In the genomic region with DNA sequence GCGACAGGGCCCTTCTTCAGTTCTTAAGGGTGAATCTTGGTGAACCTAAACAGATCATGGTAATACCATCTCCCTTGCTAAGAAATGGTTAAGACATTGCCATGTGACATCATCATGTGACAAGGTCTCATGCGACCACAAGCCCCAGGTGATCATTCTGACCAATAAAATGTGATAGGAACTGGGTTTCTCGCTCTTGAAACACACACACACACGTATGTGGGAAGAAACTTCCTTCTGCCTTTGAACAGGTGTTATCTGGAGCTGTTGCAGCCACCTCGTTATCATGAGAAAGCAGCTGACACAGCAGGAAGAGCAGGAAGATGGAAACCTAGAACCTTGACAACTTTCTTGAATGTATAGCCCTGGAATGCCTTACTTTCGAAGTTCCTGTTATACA, we compare ENCODE assay signal across 1 cellular context.
A peak's percentile ranks its signal among the peaks of the same experiment; 100 is the strongest.
TF ChIP-seq lines count a peak whose summit lies in the region.

No MANE protein-coding gene starts in this region.

TF ChIP-seq in A549, 52 proteins besides CTCF, POLR2A, EP300 and RAD21 (continued from another document):
- TF ChIP-seq, protein P1, sequence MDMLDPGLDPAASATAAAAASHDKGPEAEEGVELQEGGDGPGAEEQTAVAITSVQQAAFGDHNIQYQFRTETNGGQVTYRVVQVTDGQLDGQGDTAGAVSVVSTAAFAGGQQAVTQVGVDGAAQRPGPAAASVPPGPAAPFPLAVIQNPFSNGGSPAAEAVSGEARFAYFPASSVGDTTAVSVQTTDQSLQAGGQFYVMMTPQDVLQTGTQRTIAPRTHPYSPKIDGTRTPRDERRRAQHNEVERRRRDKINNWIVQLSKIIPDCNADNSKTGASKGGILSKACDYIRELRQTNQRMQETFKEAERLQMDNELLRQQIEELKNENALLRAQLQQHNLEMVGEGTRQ (IDR thresholded peaks at IDR 0.05): peak; percentile 74
- TF ChIP-seq EHMT2 (IDR thresholded peaks at IDR 0.05; ENCODE audit: low read depth): no peak
- no peak for TF ChIP-seq KDM5A (IDR thresholded peaks at IDR 0.05)
TF ChIP-seq in A549: peak in this region for 2.
